ENCODE assay signal across 20 cellular contexts in the genomic region with DNA sequence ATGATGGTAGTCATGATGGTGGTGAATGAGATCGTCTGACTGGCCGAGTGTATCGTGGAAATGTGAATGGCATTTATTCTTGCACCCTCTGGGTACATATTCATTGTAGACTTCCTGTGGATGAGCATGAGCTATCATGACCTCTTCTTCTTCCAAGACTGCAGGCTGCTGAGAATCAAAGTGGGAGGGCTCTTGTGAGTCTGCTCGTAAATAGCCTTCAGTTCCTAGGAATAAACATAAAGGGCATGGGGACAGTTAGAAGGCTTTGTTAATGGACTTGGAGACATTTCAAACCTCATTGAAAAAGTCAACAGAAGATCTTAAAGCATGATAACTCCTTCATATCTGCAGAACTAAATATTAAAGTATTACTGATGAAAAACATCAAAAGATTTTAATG.
"Had no signal": no experiment of that assay in that cellular context is flagged by ENCODE, and none has a peak within 500 bp of the region (broad histone marks: within the 10 kb centered on the region; RNA-seq: fewer than 3 reads in every experiment).

No MANE protein-coding gene starts in this region.

- H3K9me3 ChIP-seq: left ventricle myocardium inferior, ovary, right atrium auricular region, right lobe of liver, tibial nerve, uterus had no signal

- H3K36me3 ChIP-seq: ovary, uterus had no signal

- H3K4me3 ChIP-seq: left ventricle myocardium inferior, lung, ovary, right atrium auricular region, right lobe of liver, smooth muscle cell, tibial nerve, uterus had no signal

- H3K27me3 ChIP-seq: ovary, right atrium auricular region, right lobe of liver, tibial nerve, uterus had no signal

- H3K4me2 ChIP-seq: smooth muscle cell had no signal

- H3K27ac ChIP-seq: left ventricle myocardium inferior, ovary, right atrium auricular region, right lobe of liver, tibial nerve, uterus had no signal

- H3K4me1 ChIP-seq: left ventricle myocardium inferior, right atrium auricular region, right lobe of liver, tibial nerve, uterus had no signal

- ATAC-seq: natural killer cell; right lobe of liver; stimulated activated memory B cell treated with anti-CD40 and anti-IgM and Interleukin-4, amounts not matched to agents 10 μg/mL and 1 μg/mL and 100 μg/mL, for 72 hours; stimulated activated naive CD8-positive, alpha-beta T cell treated with anti-CD3 and anti-CD28 coated beads, Interleukin-15, amount 100 ng/mL, for 72 hours had no signal

- DNase-seq: islet precursor cell; left ventricle myocardium inferior; mesendoderm; naive B cell; natural killer cell; ovary; right lobe of liver; stimulated activated CD4-positive, alpha-beta T cell treated with anti-CD3 and anti-CD28 coated beads, Interleukin-1b, Interleukin-23, amount 100 ng/mL, for 48 hours; stimulated activated CD4-positive, alpha-beta T cell treated with anti-CD3 and anti-CD28 coated beads, Interleukin-2, amount 100 ng/mL, for 48 hours; stimulated activated CD4-positive, alpha-beta T cell treated with anti-CD3 and anti-CD28 coated beads, Interleukin-4, amount 100 ng/mL, for 4 hours; stimulated activated CD8-positive, alpha-beta memory T cell treated with anti-CD3 and anti-CD28 coated beads, Interleukin-4, amount 100 ng/mL, for 48 hours; stimulated activated naive CD4-positive, alpha-beta T cell treated with Interleukin-2 at 50 U/mL for 16 hours; stimulated activated naive CD8-positive, alpha-beta T cell treated with anti-CD3 and anti-CD28 coated beads, Interleukin-15, amount 100 ng/mL, for 72 hours; substantia nigra; uterus had no signal
